Comparison of ENCODE assay signal across 32 cellular contexts in genomic region chr22:17347724-17348123, GRCh38. TPM values are rescaled to one million over a fixed set of nuclear protein-coding genes. Genes with fewer than 3 reads are reported as not detected.
"Had no signal": no experiment of that assay in that cellular context is flagged by ENCODE, and none has a peak within 500 bp of the region (broad histone marks: within the 10 kb centered on the region; RNA-seq: fewer than 3 reads in every experiment).

No MANE protein-coding gene starts in this region.

- ATAC-seq: activated CD4-positive, alpha-beta T cell treated with anti-CD3 and anti-CD28 coated beads for 36 hours; activated naive CD4-positive, alpha-beta T cell treated with anti-CD3 and anti-CD28 coated beads, Interleukin-2, amount 50 U/mL, for 72 hours; activated T-cell treated with anti-CD3 and anti-CD28 coated beads, Interleukin-2, amount 50 U/mL, for 72 hours; body of pancreas; effector memory CD8-positive, alpha-beta T cell; foreskin keratinocyte; gastrocnemius medialis; heart left ventricle; T-helper 17 cell had no signal

- H3K36me3 Mint-ChIP-seq: activated CD4-positive, alpha-beta memory T cell treated with anti-CD3 and anti-CD28 coated beads for 36 hours; activated naive CD4-positive, alpha-beta T cell treated with anti-CD3 and anti-CD28 coated beads, Interleukin-2, amount 10 ng/mL, durations not matched to agents 7 days and 5 days; activated naive CD4-positive, alpha-beta T cell treated with anti-CD3 and anti-CD28 coated beads, Interleukin-2, amount 50 U/mL, for 72 hours; activated naive CD8-positive, alpha-beta T cell treated with anti-CD3 and anti-CD28 coated beads, Interleukin-2, amount 10 ng/mL, durations not matched to agents 7 days and 5 days had no signal

- H3K4me3 Mint-ChIP-seq: activated CD4-positive, alpha-beta memory T cell treated with anti-CD3 and anti-CD28 coated beads for 36 hours; activated CD4-positive, alpha-beta T cell treated with anti-CD3 and anti-CD28 coated beads for 36 hours; activated CD4-positive, alpha-beta T cell treated with anti-CD3 and anti-CD28 coated beads, Interleukin-2, amount 10 ng/mL, durations not matched to agents 24 days and 14 days; activated naive CD4-positive, alpha-beta T cell treated with anti-CD3 and anti-CD28 coated beads, Interleukin-2, amount 10 ng/mL, durations not matched to agents 7 days and 5 days; activated naive CD8-positive, alpha-beta T cell treated with anti-CD3 and anti-CD28 coated beads, Interleukin-2, amount 10 ng/mL, durations not matched to agents 7 days and 5 days; activated T-cell treated with anti-CD3 and anti-CD28 coated beads, Interleukin-2, amount 50 U/mL, for 24 hours; activated T-cell treated with anti-CD3 and anti-CD28 coated beads, Interleukin-2, amount 50 U/mL, for 72 hours; effector memory CD8-positive, alpha-beta T cell; T-helper 17 cell; T-helper 2 cell treated with Interferon-gamma antibody and Interleukin-4, amounts not matched to agents 5 μg/mL and 100 μg/mL, for 36 hours had no signal

- H3K4me1 ChIP-seq: body of pancreas, esophagus muscularis mucosa, foreskin keratinocyte, gastrocnemius medialis, heart left ventricle had no signal

- DNase-seq: activated CD4-positive, alpha-beta memory T cell treated with anti-CD3 and anti-CD28 coated beads for 36 hours; activated CD4-positive, alpha-beta T cell treated with anti-CD3 and anti-CD28 coated beads for 36 hours; activated CD4-positive, alpha-beta T cell treated with anti-CD3 and anti-CD28 coated beads, Interleukin-2, amount 10 ng/mL, durations not matched to agents 24 days and 14 days; activated CD4-positive, CD25-positive, alpha-beta regulatory T cell; activated CD4-positive, CD25-positive, alpha-beta regulatory T cell treated with anti-CD3 and anti-CD28 coated beads, Interleukin-2, amount 50 U/mL, for 72 hours; activated CD8-positive, alpha-beta memory T cell treated with anti-CD3 and anti-CD28 coated beads, Interleukin-2, amount 50 U/mL, for 48 hours; activated gamma-delta T cell; activated naive CD4-positive, alpha-beta T cell; activated naive CD4-positive, alpha-beta T cell treated with anti-CD3 and anti-CD28 coated beads, Interleukin-2, amount 10 ng/mL, durations not matched to agents 7 days and 5 days; activated naive CD8-positive, alpha-beta T cell treated with anti-CD3 and anti-CD28 coated beads, Interleukin-2, amount 10 ng/mL, durations not matched to agents 7 days and 5 days; activated T-cell treated with anti-CD3 and anti-CD28 coated beads for 4 hours; activated T-cell treated with anti-CD3 and anti-CD28 coated beads, Interleukin-2, amount 50 U/mL, for 24 hours; activated T-cell treated with anti-CD3 and anti-CD28 coated beads, Interleukin-2, amount 50 U/mL, for 72 hours; body of pancreas; caudate nucleus; cortex of kidney; dermis blood vessel endothelial cell; effector CD4-positive, alpha-beta T cell; effector memory CD8-positive, alpha-beta T cell; erythroblast; foreskin keratinocyte; gastrocnemius medialis; glutamatergic neuron; heart left ventricle; T-helper 1 cell; T-helper 17 cell; T1000; WERI-Rb-1 had no signal

- H3K27ac ChIP-seq: body of pancreas, esophagus muscularis mucosa, foreskin keratinocyte, gastrocnemius medialis, heart left ventricle, WERI-Rb-1 had no signal

- H3K4me1 Mint-ChIP-seq: activated CD4-positive, alpha-beta T cell treated with anti-CD3 and anti-CD28 coated beads for 36 hours; activated naive CD4-positive, alpha-beta T cell treated with anti-CD3 and anti-CD28 coated beads, Interleukin-2, amount 10 ng/mL, durations not matched to agents 7 days and 5 days; activated naive CD8-positive, alpha-beta T cell treated with anti-CD3 and anti-CD28 coated beads, Interleukin-2, amount 10 ng/mL, durations not matched to agents 7 days and 5 days had no signal

- H3K4me3 ChIP-seq: body of pancreas, esophagus muscularis mucosa, gastrocnemius medialis, heart left ventricle had no signal

- H3K36me3 ChIP-seq: esophagus muscularis mucosa, gastrocnemius medialis, heart left ventricle, WERI-Rb-1 had no signal

- H3K27ac Mint-ChIP-seq: activated CD4-positive, alpha-beta memory T cell treated with anti-CD3 and anti-CD28 coated beads for 36 hours; activated CD4-positive, alpha-beta T cell treated with anti-CD3 and anti-CD28 coated beads for 36 hours; activated CD4-positive, alpha-beta T cell treated with anti-CD3 and anti-CD28 coated beads, Interleukin-2, amount 10 ng/mL, durations not matched to agents 24 days and 14 days; activated naive CD4-positive, alpha-beta T cell treated with anti-CD3 and anti-CD28 coated beads, Interleukin-2, amount 10 ng/mL, durations not matched to agents 7 days and 5 days; activated naive CD4-positive, alpha-beta T cell treated with anti-CD3 and anti-CD28 coated beads, Interleukin-2, amount 50 U/mL, for 72 hours; activated naive CD8-positive, alpha-beta T cell treated with anti-CD3 and anti-CD28 coated beads, Interleukin-2, amount 10 ng/mL, durations not matched to agents 7 days and 5 days; activated T-cell treated with anti-CD3 and anti-CD28 coated beads, Interleukin-2, amount 50 U/mL, for 24 hours; activated T-cell treated with anti-CD3 and anti-CD28 coated beads, Interleukin-2, amount 50 U/mL, for 72 hours; effector memory CD8-positive, alpha-beta T cell; T-helper 17 cell; T-helper 2 cell treated with Interferon-gamma antibody and Interleukin-4, amounts not matched to agents 5 μg/mL and 100 μg/mL, for 36 hours had no signal

- FAIRE-seq: colon had no signal

- H3K27me3 ChIP-seq: foreskin keratinocyte, gastrocnemius medialis, heart left ventricle had no signal

- H3K9me3 Mint-ChIP-seq: activated CD4-positive, alpha-beta memory T cell treated with anti-CD3 and anti-CD28 coated beads for 36 hours; activated CD4-positive, alpha-beta T cell treated with anti-CD3 and anti-CD28 coated beads, Interleukin-2, amount 10 ng/mL, durations not matched to agents 24 days and 14 days; activated naive CD4-positive, alpha-beta T cell treated with anti-CD3 and anti-CD28 coated beads, Interleukin-2, amount 10 ng/mL, durations not matched to agents 7 days and 5 days; activated naive CD4-positive, alpha-beta T cell treated with anti-CD3 and anti-CD28 coated beads, Interleukin-2, amount 50 U/mL, for 72 hours; activated naive CD8-positive, alpha-beta T cell treated with anti-CD3 and anti-CD28 coated beads, Interleukin-2, amount 10 ng/mL, durations not matched to agents 7 days and 5 days; activated T-cell treated with anti-CD3 and anti-CD28 coated beads, Interleukin-2, amount 50 U/mL, for 24 hours; activated T-cell treated with anti-CD3 and anti-CD28 coated beads, Interleukin-2, amount 50 U/mL, for 72 hours; effector memory CD8-positive, alpha-beta T cell; T-helper 2 cell treated with Interferon-gamma antibody and Interleukin-4, amounts not matched to agents 5 μg/mL and 100 μg/mL, for 36 hours had no signal

- H3K9me3 ChIP-seq: body of pancreas, esophagus muscularis mucosa, gastrocnemius medialis, heart left ventricle had no signal

RNA-seq across cellular contexts. Expression of gene CECR2, which starts 21.5 kb away (rescaled TPM):
- total RNA-seq: activated CD4-positive, alpha-beta memory T cell treated with anti-CD3 and anti-CD28 coated beads for 36 hours; foreskin keratinocyte had no signal
- polyA plus RNA-seq: foreskin keratinocyte had no signal
